Comparison of ENCODE assay signal across 19 cellular contexts in genomic region chr1:47711211-47711847, GRCh38.
DNase-seq lines count a peak whose midpoint lies in the region; ATAC-seq, FAIRE-seq and TF ChIP-seq lines count a peak whose summit lies in the region.
"Had no signal": no experiment of that assay in that cellular context is flagged by ENCODE, and none has a peak within 500 bp of the region (broad histone marks: within the 10 kb centered on the region; RNA-seq: fewer than 3 reads in every experiment).

No MANE protein-coding gene starts in this region.

- WGBS in A549 (ENCODE audit: missing lambda C conversion rate), result 55% methylated on average over 5 of the region's 15 CpGs

- BruUV-seq in HCT116 (replicated peaks; lab: Mats Ljungman, UMichigan), result no TSS peak
- BruUV-seq in PC-9 (replicated peaks; lab: Mats Ljungman, UMichigan), result no TSS peak

- H2AFZ ChIP-seq in HCT116 (ENCODE audit: low read depth, low read length, poor library complexity, severe bottlenecking), result peak overlapping the region; percentile 36
- no peak overlapping the region for H2AFZ ChIP-seq in PC-9

- H3K9me2 ChIP-seq in HCT116 (ENCODE audit: insufficient read depth) (no peaks in the 10 kb centered on the region), PC-9 (ENCODE audit: insufficient read depth) (no peaks in the 10 kb centered on the region)

- H3K27ac ChIP-seq in A549 (no peak overlapping the region), HCT116 (ENCODE audit: low read depth, low read length) (no peak overlapping the region), PC-9 (no peak overlapping the region), vagina (no peak overlapping the region)
- H3K27ac ChIP-seq: Peyer's patch, SK-N-MC had no signal

- DNase-seq in A549 (ENCODE audit: low read depth in 1 of 2, low spot score in 1 of 2) (no peak), HCT116 (ENCODE audit: low read depth, low spot score) (no peak), PC-9 (no peak), mesenteric fat pad (ENCODE audit: low spot score) (peak; percentile 67), left cardiac atrium (no peak), vagina (ENCODE audit: extremely low spot score in 2 of 2) (no peak), occipital lobe (lab: John Stamatoyannopoulos, UW) (no peak), GM03348 (ENCODE audit: low spot score) (no peak)
- DNase-seq: GDM1; NCI-H2107; NCI-H446 treated with DMSO at 0.1 percent for 48 hours; NK-92 treated with Interleukin-12 subunit alpha and Interleukin-12 subunit beta, amount 100 ng/mL, for 24 hours; SIG-M5 had no signal

- H3K9me3 ChIP-seq in A549 (no peaks in the 10 kb centered on the region), HCT116 (ENCODE audit: control insufficient read depth in 1 of 2, insufficient read depth in 1 of 2, low read depth in 1 of 2, low read length in 2 of 2) (no peaks in the 10 kb centered on the region), PC-9 (ENCODE audit: insufficient read depth, low read depth) (no peaks in the 10 kb centered on the region), vagina (no peaks in the 10 kb centered on the region)
- H3K9me3 ChIP-seq: Peyer's patch had no signal

- no peak for TF ChIP-seq EP300 in A549 (IDR thresholded peaks at IDR 0.05)

- CTCF ChIA-PET in A549 (lab: Yijun Ruan, JAX), result interaction anchor here (0.6 to 13.2 kb wide), 35 partner anchors 10 to 532 kb away, joined by 3 to 296 read pairs (median 5); partner anchors contain the start of gene FOXD2
- CTCF ChIA-PET in HCT116 (lab: Charles Lee), result interaction anchor here (0.5 to 5.3 kb wide), 5 partner anchors 152 to 322 kb away, joined by 3 to 75 read pairs (median 5); partner anchors contain the start of gene FOXD2
- CTCF ChIA-PET in PC-9 (lab: Charles Lee), result no interaction called here

- ATAC-seq in A549, result no peak
- no peak for ATAC-seq in HCT116
- ATAC-seq in left cardiac atrium, result no peak

- H3K4me2 ChIP-seq in A549 (peak overlapping the region; percentile 93; the same call in 2 of the 3 replicates), HCT116 (ENCODE audit: low read length) (no peak overlapping the region), PC-9 (0 out of 2 replicates have a peak overlapping the region, but pooled peaks have one; percentile 76)

- no peak for TF ChIP-seq POLR2A in A549 (IDR thresholded peaks at IDR 0.05; ENCODE audit: low read length)
- TF ChIP-seq POLR2A in HCT116 (IDR thresholded peaks at IDR 0.05; ENCODE audit: borderline replicate concordance, extremely low read depth, insufficient read depth, insufficient read length), result no peak
- TF ChIP-seq POLR2A in vagina (IDR thresholded peaks at IDR 0.05), result no peak

- H3K4me3 ChIP-seq in A549 (no peak overlapping the region), HCT116 (replicated peaks in 1 of 2; ENCODE audit: low read depth in 1 of 2, low read length in 2 of 2) (no peak overlapping the region), PC-9 (no peak overlapping the region), vagina (no peak overlapping the region)
- H3K4me3 ChIP-seq: K562 had no signal

- no peak for FAIRE-seq in A549 (lab: Jason Lieb, UNC)
- FAIRE-seq: GM19239, H54, HTR-8/SVneo had no signal

- no peaks in the 10 kb centered on the region for H3K36me3 ChIP-seq in HCT116 (ENCODE audit: control insufficient read depth in 1 of 2, insufficient read depth in 2 of 2, low read length in 2 of 2)
- H3K36me3 ChIP-seq in PC-9 (ENCODE audit: low read depth), result no peaks in the 10 kb centered on the region
- no peaks in the 10 kb centered on the region for H3K36me3 ChIP-seq in vagina
- H3K36me3 ChIP-seq: Peyer's patch had no signal

- peaks cover 36% of the 10 kb centered on the region for H3K27me3 ChIP-seq in HCT116 (ENCODE audit: insufficient read depth, low read length)
- peaks cover 40% of the 10 kb centered on the region for H3K27me3 ChIP-seq in PC-9 (ENCODE audit: insufficient read depth, low read depth)
- H3K27me3 ChIP-seq in vagina, result peaks cover 11% of the 10 kb centered on the region

- POLR2A ChIA-PET in A549 (lab: Yijun Ruan, JAX), result interaction anchor here (1.3 kb wide), 1 partner anchor 274 kb away, joined by 7 read pairs; the partner anchor contains the start of gene FOXD2
- POLR2A ChIA-PET in HCT116 (lab: Charles Lee), result interaction anchor here (1.3 kb wide), 1 partner anchor 274 kb away, joined by 5 read pairs; the partner anchor contains the start of gene FOXD2
- POLR2A ChIA-PET in PC-9 (lab: Charles Lee; ENCODE audit: unreplicated experiment), result no interaction called here

- intact Hi-C loops in HCT116 (cut with micrococcal nuclease), result loop anchor here (5.0 kb wide), 1 partner anchor 534 kb away; no protein-coding TSS in a partner anchor
- intact Hi-C loops in PC-9 (cut with micrococcal nuclease; ENCODE audit: unreplicated experiment), result loop anchor here (2.0 kb wide), 1 partner anchor 183 kb away; no protein-coding TSS in a partner anchor
- intact Hi-C loops in left cardiac atrium (cut with DNase I), result loop anchor here (2.0 to 10.0 kb wide), 6 partner anchors 184 to 527 kb away; partner anchors contain the start of genes FOXD2 (in 1 of the 2) and PDZK1IP1 (in 1 of the 2)
- intact Hi-C loops in vagina (cut with DNase I), result no loop called here

- RAD21 ChIA-PET in HCT116 (lab: Charles Lee; ENCODE audit: low non-redundant PET in 1 of 2, low total read pairs in 2 of 2, uncharacterized antibody in 2 of 2, unreplicated experiment in 2 of 2), result interaction anchor here in 1 of 2 experiments (1.2 kb wide), 1 partner anchor 274 kb away, joined by 4 read pairs; the partner anchor contains the start of gene FOXD2

- no peaks in the 10 kb centered on the region for H3F3A ChIP-seq in PC-9 (ENCODE audit: insufficient read depth, low read depth)

- peaks cover 12% of the 10 kb centered on the region; the same call in 2 of the 3 replicates for H3K4me1 ChIP-seq in A549
- H3K4me1 ChIP-seq in HCT116 (ENCODE audit: control insufficient read depth in 1 of 2, insufficient read depth in 2 of 2, low read length in 2 of 2), result peaks cover 0 to 18% of the 10 kb centered on the region in 2 experiments; a peak in 1 of 4 replicates
- no peaks in the 10 kb centered on the region; the same call in 1 of the 2 replicates for H3K4me1 ChIP-seq in PC-9 (replicated peaks; ENCODE audit: insufficient read depth)
- peaks cover 28% of the 10 kb centered on the region for H3K4me1 ChIP-seq in vagina

- no peak overlapping the region for H3K9ac ChIP-seq in HCT116 (ENCODE audit: low read length)

- no peaks in the 10 kb centered on the region for H3K79me2 ChIP-seq in HCT116 (ENCODE audit: insufficient read depth, low read length)
- H3K79me2 ChIP-seq in PC-9 (ENCODE audit: low read depth), result no peaks in the 10 kb centered on the region

- H4K20me1 ChIP-seq in HCT116 (ENCODE audit: insufficient read depth), result no peaks in the 10 kb centered on the region
- no peaks in the 10 kb centered on the region; the same call in 1 of the 2 replicates for H4K20me1 ChIP-seq in PC-9 (ENCODE audit: insufficient read depth)

- TF ChIP-seq RAD21 in A549 (conservative IDR thresholded peaks at IDR 0.05 in 1 of 2, IDR thresholded peaks at IDR 0.05 in 1 of 2), result no peak
- TF ChIP-seq RAD21 in HCT116 (IDR thresholded peaks at IDR 0.05; ENCODE audit: low read depth), result no peak

- TF ChIP-seq CTCF in A549 (IDR thresholded peaks at IDR 0.05) (no peak), HCT116 (IDR thresholded peaks at IDR 0.05 in 2 of 3, conservative IDR thresholded peaks at IDR 0.05 in 1 of 3; ENCODE audit: borderline replicate concordance in 1 of 3, insufficient read depth in 1 of 3, low read depth in 2 of 3, low read length in 2 of 3) (no peak), PC-9 (conservative IDR thresholded peaks at IDR 0.05) (no peak), vagina (IDR thresholded peaks at IDR 0.05) (no peak)

TF ChIP-seq in A549, 52 proteins besides CTCF, POLR2A, EP300 and RAD21 (continues in another document):
- no peak for TF ChIP-seq RFX5 (IDR thresholded peaks at IDR 0.05)
- TF ChIP-seq ZNF302 (CRISPR knock-in tag; IDR thresholded peaks at IDR 0.05), result no peak
- no peak for TF ChIP-seq RCOR1 (IDR thresholded peaks at IDR 0.05; ENCODE audit: low read depth, low read length)
- no peak for TF ChIP-seq TFCP2L1 (CRISPR knock-in tag; IDR thresholded peaks at IDR 0.05)
- no peak for TF ChIP-seq PBX3 (IDR thresholded peaks at IDR 0.05)
- no peak for TF ChIP-seq ZFP36 (IDR thresholded peaks at IDR 0.05; ENCODE audit: borderline replicate concordance, partially characterized antibody)
- no peak for TF ChIP-seq NFE2L2 (conservative IDR thresholded peaks at IDR 0.05; ENCODE audit: low read length)

TF ChIP-seq in HCT116, 20 proteins besides CTCF, POLR2A, EP300 and RAD21:
- TF ChIP-seq SP1 (IDR thresholded peaks at IDR 0.05; ENCODE audit: low read depth) (no peak), EZH2 (IDR thresholded peaks at IDR 0.05) (no peak)
TF ChIP-seq in HCT116: peak in this region for 0.
